Comparison of ENCODE assay signal across 1 cellular context in the genomic region with DNA sequence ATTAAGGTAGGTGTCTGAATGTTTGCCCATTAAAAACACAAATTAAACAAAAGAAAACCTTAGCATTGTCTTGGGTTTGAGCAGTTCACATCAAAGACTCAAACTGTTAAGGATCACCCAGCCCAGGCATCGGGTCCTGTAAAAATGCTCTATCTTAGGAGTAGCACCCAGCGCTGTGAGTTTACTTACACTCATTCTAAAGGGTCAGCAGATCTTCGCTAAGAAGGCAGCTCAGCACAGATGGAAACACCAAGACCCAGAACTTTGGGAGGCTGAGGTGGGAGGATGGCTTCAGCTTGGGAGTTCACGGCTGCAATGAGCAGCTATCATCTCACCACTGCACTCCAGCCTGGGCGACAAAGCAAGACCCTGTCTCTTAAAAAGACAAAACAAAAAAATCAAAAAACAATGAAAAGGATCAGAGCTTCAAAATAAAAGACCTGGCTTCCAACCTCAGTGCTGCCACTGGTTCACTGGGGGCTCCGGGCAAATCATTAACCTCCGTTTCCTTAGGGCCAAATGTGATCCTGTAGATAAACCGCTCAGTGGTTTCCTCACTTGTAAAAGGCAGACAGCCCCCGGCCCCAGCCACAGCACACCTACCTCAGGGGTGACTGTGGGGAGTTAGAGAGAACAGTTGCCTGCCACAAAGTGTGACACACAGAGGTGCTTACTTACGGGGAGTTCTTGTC.
TF ChIP-seq lines count a peak whose summit lies in the region.

No MANE protein-coding gene starts in this region.

TF ChIP-seq in K562, 482 proteins besides CTCF, POLR2A, EP300 and RAD21:
- no peak for TF ChIP-seq ZSCAN29 (IDR thresholded peaks at IDR 0.05)
- TF ChIP-seq PRMT5 (CRISPR knock-in tag; IDR thresholded peaks at IDR 0.05), result no peak
- TF ChIP-seq MYNN (IDR thresholded peaks at IDR 0.05), result peak; percentile 85
- TF ChIP-seq MYNN (CRISPR knock-in tag; IDR thresholded peaks at IDR 0.05), result peak; percentile 29; the same call in 1 of the 2 replicates
- TF ChIP-seq PTRF (tag; IDR thresholded peaks at IDR 0.05), result no peak
- TF ChIP-seq, protein P1, sequence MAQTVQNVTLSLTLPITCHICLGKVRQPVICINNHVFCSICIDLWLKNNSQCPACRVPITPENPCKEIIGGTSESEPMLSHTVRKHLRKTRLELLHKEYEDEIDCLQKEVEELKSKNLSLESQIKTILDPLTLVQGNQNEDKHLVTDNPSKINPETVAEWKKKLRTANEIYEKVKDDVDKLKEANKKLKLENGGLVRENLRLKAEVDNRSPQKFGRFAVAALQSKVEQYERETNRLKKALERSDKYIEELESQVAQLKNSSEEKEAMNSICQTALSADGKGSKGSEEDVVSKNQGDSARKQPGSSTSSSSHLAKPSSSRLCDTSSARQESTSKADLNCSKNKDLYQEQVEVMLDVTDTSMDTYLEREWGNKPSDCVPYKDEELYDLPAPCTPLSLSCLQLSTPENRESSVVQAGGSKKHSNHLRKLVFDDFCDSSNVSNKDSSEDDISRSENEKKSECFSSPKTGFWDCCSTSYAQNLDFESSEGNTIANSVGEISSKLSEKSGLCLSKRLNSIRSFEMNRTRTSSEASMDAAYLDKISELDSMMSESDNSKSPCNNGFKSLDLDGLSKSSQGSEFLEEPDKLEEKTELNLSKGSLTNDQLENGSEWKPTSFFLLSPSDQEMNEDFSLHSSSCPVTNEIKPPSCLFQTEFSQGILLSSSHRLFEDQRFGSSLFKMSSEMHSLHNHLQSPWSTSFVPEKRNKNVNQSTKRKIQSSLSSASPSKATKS (CRISPR knock-in tag; IDR thresholded peaks at IDR 0.05), result no peak
- TF ChIP-seq, protein P2, sequence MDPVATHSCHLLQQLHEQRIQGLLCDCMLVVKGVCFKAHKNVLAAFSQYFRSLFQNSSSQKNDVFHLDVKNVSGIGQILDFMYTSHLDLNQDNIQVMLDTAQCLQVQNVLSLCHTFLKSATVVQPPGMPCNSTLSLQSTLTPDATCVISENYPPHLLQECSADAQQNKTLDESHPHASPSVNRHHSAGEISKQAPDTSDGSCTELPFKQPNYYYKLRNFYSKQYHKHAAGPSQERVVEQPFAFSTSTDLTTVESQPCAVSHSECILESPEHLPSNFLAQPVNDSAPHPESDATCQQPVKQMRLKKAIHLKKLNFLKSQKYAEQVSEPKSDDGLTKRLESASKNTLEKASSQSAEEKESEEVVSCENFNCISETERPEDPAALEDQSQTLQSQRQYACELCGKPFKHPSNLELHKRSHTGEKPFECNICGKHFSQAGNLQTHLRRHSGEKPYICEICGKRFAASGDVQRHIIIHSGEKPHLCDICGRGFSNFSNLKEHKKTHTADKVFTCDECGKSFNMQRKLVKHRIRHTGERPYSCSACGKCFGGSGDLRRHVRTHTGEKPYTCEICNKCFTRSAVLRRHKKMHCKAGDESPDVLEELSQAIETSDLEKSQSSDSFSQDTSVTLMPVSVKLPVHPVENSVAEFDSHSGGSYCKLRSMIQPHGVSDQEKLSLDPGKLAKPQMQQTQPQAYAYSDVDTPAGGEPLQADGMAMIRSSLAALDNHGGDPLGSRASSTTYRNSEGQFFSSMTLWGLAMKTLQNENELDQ (CRISPR knock-in tag; IDR thresholded peaks at IDR 0.05; ENCODE audit: borderline replicate concordance), result no peak
- no peak for TF ChIP-seq TARDBP (IDR thresholded peaks at IDR 0.05)
- TF ChIP-seq, protein P3, sequence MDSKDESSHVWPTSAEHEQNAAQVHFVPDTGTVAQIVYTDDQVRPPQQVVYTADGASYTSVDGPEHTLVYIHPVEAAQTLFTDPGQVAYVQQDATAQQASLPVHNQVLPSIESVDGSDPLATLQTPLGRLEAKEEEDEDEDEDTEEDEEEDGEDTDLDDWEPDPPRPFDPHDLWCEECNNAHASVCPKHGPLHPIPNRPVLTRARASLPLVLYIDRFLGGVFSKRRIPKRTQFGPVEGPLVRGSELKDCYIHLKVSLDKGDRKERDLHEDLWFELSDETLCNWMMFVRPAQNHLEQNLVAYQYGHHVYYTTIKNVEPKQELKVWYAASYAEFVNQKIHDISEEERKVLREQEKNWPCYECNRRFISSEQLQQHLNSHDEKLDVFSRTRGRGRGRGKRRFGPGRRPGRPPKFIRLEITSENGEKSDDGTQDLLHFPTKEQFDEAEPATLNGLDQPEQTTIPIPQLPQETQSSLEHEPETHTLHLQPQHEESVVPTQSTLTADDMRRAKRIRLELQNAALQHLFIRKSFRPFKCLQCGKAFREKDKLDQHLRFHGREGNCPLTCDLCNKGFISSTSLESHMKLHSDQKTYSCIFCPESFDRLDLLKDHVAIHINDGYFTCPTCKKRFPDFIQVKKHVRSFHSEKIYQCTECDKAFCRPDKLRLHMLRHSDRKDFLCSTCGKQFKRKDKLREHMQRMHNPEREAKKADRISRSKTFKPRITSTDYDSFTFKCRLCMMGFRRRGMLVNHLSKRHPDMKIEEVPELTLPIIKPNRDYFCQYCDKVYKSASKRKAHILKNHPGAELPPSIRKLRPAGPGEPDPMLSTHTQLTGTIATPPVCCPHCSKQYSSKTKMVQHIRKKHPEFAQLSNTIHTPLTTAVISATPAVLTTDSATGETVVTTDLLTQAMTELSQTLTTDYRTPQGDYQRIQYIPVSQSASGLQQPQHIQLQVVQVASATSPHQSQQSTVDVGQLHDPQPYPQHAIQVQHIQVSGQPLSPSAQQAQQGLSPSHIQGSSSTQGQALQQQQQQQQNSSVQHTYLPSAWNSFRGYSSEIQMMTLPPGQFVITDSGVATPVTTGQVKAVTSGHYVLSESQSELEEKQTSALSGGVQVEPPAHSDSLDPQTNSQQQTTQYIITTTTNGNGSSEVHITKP (IDR thresholded peaks at IDR 0.05; ENCODE audit: partially characterized antibody), result no peak
